33 cellular contexts compared by ENCODE assay signal in the genomic region with DNA sequence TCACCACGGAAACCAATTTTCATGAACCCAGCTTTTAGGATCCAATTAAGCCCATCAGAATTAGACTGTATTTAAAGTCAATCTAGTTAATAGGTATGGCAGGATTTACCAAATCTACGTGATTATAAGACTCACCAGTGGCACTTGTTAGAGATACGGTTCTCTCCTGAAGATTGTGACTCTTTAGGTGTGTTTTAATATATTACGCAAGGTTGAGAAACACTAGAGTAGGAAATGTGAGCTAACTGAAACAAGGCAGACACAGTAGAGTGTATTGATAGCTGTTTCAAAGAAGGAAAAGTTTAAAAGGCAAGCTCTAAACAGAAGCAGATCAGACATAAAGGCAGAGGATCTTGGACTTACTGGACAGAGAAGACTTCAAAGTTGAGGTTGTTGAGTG. TPM values are rescaled to one million over a fixed set of nuclear protein-coding genes. Genes with fewer than 3 reads are reported as not detected.
"Had no signal": no experiment of that assay in that cellular context is flagged by ENCODE, and none has a peak within 500 bp of the region (broad histone marks: within the 10 kb centered on the region; RNA-seq: fewer than 3 reads in every experiment).

No MANE protein-coding gene starts in this region.

- H3K27ac ChIP-seq: left lung, lower lobe of right lung, pancreas, prostate gland, sigmoid colon, spleen, stomach, testis, thyroid gland, transverse colon, upper lobe of left lung, vagina had no signal

- ATAC-seq: left colon; left lung; lower lobe of right lung; naive thymus-derived CD4-positive, alpha-beta T cell; natural killer cell treated with Interleukin-12 subunit alpha and Interleukin-12 subunit beta and Interleukin-15 and Interleukin-18, amount 100 ng/mL, for 72 hours; pancreas; right cardiac atrium; stimulated activated naive B cell treated with anti-CD40 and anti-IgM and Interleukin-4, amounts not matched to agents 10 μg/mL and 1 μg/mL and 100 μg/mL, for 72 hours; stimulated activated naive CD8-positive, alpha-beta T cell treated with anti-CD3 and anti-CD28 coated beads, Interleukin-15, Interleukin-2, amounts not matched to agents 100 U/mL and 50 U/mL, for 24 hours had no signal

- DNase-seq: hypothalamus; immature natural killer cell; kidney; left colon; left lung; lower lobe of right lung; mammary epithelial cell; mesendoderm; naive thymus-derived CD4-positive, alpha-beta T cell; nucleus accumbens; pancreas; posterior cingulate gyrus; retina; right cardiac atrium; sigmoid colon; small intestine; spleen; stimulated activated CD4-positive, alpha-beta T cell treated with anti-CD3 and anti-CD28 coated beads, Interleukin-4, amount 100 ng/mL, for 24 hours; stimulated activated CD8-positive, alpha-beta memory T cell treated with anti-CD3 and anti-CD28 coated beads, Interleukin-4, amount 100 ng/mL, for 48 hours; stimulated activated naive B cell treated with anti-CD40 and anti-IgM and Interleukin-4, amounts not matched to agents 10 μg/mL and 1 μg/mL and 100 μg/mL, for 72 hours; stimulated activated naive CD8-positive, alpha-beta T cell treated with anti-CD3 and anti-CD28 coated beads, Interleukin-15, Interleukin-2, amounts not matched to agents 100 U/mL and 50 U/mL, for 24 hours; stomach; testis; thyroid gland; transverse colon; upper lobe of left lung had no signal

- H3K9me3 ChIP-seq: left lung, lower lobe of right lung, pancreas, prostate gland, testis, thyroid gland, transverse colon, upper lobe of left lung, vagina had no signal

- H3K36me3 ChIP-seq: left lung, lower lobe of right lung, pancreas, prostate gland, sigmoid colon, spleen, stomach, thyroid gland, transverse colon, upper lobe of left lung, vagina had no signal

- H3K4me1 Mint-ChIP-seq: immature natural killer cell; stimulated activated naive B cell treated with anti-CD40 and anti-IgM and Interleukin-4, amounts not matched to agents 10 μg/mL and 1 μg/mL and 100 μg/mL, for 72 hours had no signal

- H3K36me3 Mint-ChIP-seq: immature natural killer cell had no signal

- H3K27me3 ChIP-seq: left lung, pancreas, sigmoid colon, spleen, stomach, testis, thyroid gland, transverse colon, upper lobe of left lung, vagina had no signal

- H3K4me3 Mint-ChIP-seq: immature natural killer cell; mesothelial cell of epicardium; naive thymus-derived CD4-positive, alpha-beta T cell; natural killer cell treated with Interleukin-12 subunit alpha and Interleukin-12 subunit beta and Interleukin-15 and Interleukin-18, amount 100 ng/mL, for 72 hours; neural crest cell; stimulated activated naive B cell treated with anti-CD40 and anti-IgM and Interleukin-4, amounts not matched to agents 10 μg/mL and 1 μg/mL and 100 μg/mL, for 72 hours had no signal

- H3K4me1 ChIP-seq: left lung, lower lobe of right lung, pancreas, prostate gland, sigmoid colon, spleen, stomach, testis, transverse colon, upper lobe of left lung, vagina had no signal

- H3K4me3 ChIP-seq: left lung, lower lobe of right lung, pancreas, prostate gland, sigmoid colon, spleen, stomach, testis, thyroid gland, transverse colon, upper lobe of left lung, vagina had no signal

- H3K27ac Mint-ChIP-seq: immature natural killer cell; mesothelial cell of epicardium; naive thymus-derived CD4-positive, alpha-beta T cell; natural killer cell treated with Interleukin-12 subunit alpha and Interleukin-12 subunit beta and Interleukin-15 and Interleukin-18, amount 100 ng/mL, for 72 hours; stimulated activated naive B cell treated with anti-CD40 and anti-IgM and Interleukin-4, amounts not matched to agents 10 μg/mL and 1 μg/mL and 100 μg/mL, for 72 hours had no signal

RNA-seq across cellular contexts. Expression of gene RPE65, which starts 11.2 kb away (rescaled TPM):
- total RNA-seq: kidney; left colon; left lung; liver; lower lobe of right lung; mesothelial cell of epicardium; naive thymus-derived CD4-positive, alpha-beta T cell; natural killer cell treated with Interleukin-12 subunit alpha and Interleukin-12 subunit beta and Interleukin-15 and Interleukin-18, amount 100 ng/mL, for 72 hours; neural crest cell; osteoblast; pancreas; right cardiac atrium; sigmoid colon; thyroid gland; transverse colon; upper lobe of left lung; vagina had no signal
- polyA plus RNA-seq: immature natural killer cell; liver; mammary epithelial cell; naive thymus-derived CD4-positive, alpha-beta T cell; pancreas; small intestine had no signal

RNA-seq across cellular contexts. Expression of gene DEPDC1, which starts 35.9 kb away (rescaled TPM):
- polyA plus RNA-seq: naive thymus-derived CD4-positive, alpha-beta T cell had no signal
